ENCODE assay signal across 1 cellular context in the genomic region with DNA sequence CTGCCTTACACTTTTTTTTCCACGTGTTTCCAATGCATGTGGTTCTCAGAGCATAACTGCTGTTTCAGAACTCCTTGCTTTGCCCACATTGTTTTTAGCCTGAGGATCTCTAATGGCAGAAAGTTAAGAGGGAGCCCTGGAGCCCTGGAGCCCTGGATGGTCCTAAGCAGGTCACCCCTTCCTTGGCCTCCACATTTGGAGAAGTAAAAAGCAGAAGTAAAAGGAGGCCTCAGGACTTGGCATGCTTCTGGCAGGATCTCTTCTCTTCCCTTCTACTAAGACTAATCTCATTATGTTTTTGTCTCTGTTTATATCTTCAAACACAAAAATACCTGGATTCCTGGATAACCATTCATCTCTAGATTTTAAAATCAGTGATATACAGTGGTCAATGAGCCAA.
TF ChIP-seq lines count a peak whose summit lies in the region.

No MANE protein-coding gene starts in this region.

TF ChIP-seq in GM23338, 12 proteins besides CTCF, POLR2A, EP300 and RAD21 (continued from another document):
- TF ChIP-seq NANOG (IDR thresholded peaks at IDR 0.05; ENCODE audit: borderline replicate concordance) (no peak), EZH2phosphoT487 (IDR thresholded peaks at IDR 0.05; ENCODE audit: unreplicated experiment) (no peak), JUNB (IDR thresholded peaks at IDR 0.05; ENCODE audit: unreplicated experiment) (no peak), ZNF331 (CRISPR knock-in tag; IDR thresholded peaks at IDR 0.05; ENCODE audit: low read depth) (no peak), CREB1 (CRISPR knock-in tag; IDR thresholded peaks at IDR 0.05; ENCODE audit: low read depth) (no peak), POLR2AphosphoS5 (IDR thresholded peaks at IDR 0.05; ENCODE audit: low read depth) (no peak), EZH2 (IDR thresholded peaks at IDR 0.05; ENCODE audit: low read depth, unreplicated experiment) (no peak), STAT1 (IDR thresholded peaks at IDR 0.05; ENCODE audit: unreplicated experiment) (no peak)
- TF ChIP-seq, protein P1, sequence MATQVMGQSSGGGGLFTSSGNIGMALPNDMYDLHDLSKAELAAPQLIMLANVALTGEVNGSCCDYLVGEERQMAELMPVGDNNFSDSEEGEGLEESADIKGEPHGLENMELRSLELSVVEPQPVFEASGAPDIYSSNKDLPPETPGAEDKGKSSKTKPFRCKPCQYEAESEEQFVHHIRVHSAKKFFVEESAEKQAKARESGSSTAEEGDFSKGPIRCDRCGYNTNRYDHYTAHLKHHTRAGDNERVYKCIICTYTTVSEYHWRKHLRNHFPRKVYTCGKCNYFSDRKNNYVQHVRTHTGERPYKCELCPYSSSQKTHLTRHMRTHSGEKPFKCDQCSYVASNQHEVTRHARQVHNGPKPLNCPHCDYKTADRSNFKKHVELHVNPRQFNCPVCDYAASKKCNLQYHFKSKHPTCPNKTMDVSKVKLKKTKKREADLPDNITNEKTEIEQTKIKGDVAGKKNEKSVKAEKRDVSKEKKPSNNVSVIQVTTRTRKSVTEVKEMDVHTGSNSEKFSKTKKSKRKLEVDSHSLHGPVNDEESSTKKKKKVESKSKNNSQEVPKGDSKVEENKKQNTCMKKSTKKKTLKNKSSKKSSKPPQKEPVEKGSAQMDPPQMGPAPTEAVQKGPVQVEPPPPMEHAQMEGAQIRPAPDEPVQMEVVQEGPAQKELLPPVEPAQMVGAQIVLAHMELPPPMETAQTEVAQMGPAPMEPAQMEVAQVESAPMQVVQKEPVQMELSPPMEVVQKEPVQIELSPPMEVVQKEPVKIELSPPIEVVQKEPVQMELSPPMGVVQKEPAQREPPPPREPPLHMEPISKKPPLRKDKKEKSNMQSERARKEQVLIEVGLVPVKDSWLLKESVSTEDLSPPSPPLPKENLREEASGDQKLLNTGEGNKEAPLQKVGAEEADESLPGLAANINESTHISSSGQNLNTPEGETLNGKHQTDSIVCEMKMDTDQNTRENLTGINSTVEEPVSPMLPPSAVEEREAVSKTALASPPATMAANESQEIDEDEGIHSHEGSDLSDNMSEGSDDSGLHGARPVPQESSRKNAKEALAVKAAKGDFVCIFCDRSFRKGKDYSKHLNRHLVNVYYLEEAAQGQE (IDR thresholded peaks at IDR 0.05; ENCODE audit: unreplicated experiment) = no peak
- TF ChIP-seq, protein P2, sequence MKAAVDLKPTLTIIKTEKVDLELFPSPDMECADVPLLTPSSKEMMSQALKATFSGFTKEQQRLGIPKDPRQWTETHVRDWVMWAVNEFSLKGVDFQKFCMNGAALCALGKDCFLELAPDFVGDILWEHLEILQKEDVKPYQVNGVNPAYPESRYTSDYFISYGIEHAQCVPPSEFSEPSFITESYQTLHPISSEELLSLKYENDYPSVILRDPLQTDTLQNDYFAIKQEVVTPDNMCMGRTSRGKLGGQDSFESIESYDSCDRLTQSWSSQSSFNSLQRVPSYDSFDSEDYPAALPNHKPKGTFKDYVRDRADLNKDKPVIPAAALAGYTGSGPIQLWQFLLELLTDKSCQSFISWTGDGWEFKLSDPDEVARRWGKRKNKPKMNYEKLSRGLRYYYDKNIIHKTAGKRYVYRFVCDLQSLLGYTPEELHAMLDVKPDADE (IDR thresholded peaks at IDR 0.05) = no peak
- TF ChIP-seq, protein P3, sequence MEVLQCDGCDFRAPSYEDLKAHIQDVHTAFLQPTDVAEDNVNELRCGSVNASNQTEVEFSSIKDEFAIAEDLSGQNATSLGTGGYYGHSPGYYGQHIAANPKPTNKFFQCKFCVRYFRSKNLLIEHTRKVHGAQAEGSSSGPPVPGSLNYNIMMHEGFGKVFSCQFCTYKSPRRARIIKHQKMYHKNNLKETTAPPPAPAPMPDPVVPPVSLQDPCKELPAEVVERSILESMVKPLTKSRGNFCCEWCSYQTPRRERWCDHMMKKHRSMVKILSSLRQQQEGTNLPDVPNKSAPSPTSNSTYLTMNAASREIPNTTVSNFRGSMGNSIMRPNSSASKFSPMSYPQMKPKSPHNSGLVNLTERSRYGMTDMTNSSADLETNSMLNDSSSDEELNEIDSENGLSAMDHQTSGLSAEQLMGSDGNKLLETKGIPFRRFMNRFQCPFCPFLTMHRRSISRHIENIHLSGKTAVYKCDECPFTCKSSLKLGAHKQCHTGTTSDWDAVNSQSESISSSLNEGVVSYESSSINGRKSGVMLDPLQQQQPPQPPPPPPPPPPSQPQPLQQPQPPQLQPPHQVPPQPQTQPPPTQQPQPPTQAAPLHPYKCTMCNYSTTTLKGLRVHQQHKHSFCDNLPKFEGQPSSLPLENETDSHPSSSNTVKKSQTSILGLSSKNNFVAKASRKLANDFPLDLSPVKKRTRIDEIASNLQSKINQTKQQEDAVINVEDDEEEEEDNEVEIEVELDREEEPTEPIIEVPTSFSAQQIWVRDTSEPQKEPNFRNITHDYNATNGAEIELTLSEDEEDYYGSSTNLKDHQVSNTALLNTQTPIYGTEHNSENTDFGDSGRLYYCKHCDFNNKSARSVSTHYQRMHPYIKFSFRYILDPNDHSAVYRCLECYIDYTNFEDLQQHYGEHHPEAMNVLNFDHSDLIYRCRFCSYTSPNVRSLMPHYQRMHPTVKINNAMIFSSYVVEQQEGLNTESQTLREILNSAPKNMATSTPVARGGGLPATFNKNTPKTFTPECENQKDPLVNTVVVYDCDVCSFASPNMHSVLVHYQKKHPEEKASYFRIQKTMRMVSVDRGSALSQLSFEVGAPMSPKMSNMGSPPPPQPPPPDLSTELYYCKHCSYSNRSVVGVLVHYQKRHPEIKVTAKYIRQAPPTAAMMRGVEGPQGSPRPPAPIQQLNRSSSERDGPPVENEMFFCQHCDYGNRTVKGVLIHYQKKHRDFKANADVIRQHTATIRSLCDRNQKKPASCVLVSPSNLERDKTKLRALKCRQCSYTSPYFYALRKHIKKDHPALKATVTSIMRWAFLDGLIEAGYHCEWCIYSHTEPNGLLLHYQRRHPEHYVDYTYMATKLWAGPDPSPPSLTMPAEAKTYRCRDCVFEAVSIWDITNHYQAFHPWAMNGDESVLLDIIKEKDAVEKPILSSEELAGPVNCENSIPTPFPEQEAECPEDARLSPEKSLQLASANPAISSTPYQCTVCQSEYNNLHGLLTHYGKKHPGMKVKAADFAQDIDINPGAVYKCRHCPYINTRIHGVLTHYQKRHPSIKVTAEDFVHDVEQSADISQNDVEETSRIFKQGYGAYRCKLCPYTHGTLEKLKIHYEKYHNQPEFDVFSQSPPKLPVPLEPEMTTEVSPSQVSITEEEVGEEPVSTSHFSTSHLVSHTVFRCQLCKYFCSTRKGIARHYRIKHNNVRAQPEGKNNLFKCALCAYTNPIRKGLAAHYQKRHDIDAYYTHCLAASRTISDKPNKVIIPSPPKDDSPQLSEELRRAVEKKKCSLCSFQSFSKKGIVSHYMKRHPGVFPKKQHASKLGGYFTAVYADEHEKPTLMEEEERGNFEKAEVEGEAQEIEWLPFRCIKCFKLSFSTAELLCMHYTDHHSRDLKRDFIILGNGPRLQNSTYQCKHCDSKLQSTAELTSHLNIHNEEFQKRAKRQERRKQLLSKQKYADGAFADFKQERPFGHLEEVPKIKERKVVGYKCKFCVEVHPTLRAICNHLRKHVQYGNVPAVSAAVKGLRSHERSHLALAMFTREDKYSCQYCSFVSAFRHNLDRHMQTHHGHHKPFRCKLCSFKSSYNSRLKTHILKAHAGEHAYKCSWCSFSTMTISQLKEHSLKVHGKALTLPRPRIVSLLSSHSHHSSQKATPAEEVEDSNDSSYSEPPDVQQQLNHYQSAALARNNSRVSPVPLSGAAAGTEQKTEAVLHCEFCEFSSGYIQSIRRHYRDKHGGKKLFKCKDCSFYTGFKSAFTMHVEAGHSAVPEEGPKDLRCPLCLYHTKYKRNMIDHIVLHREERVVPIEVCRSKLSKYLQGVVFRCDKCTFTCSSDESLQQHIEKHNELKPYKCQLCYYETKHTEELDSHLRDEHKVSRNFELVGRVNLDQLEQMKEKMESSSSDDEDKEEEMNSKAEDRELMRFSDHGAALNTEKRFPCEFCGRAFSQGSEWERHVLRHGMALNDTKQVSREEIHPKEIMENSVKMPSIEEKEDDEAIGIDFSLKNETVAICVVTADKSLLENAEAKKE (CRISPR knock-in tag; IDR thresholded peaks at IDR 0.05) = no peak
